In genomic region chr10:3825244-3825643, GRCh38 we compare ENCODE assay signal across 12 cellular contexts. TPM values are rescaled to one million over a fixed set of nuclear protein-coding genes. Genes with fewer than 3 reads are reported as not detected.
DNase-seq lines count a peak whose midpoint lies in the region; ATAC-seq, FAIRE-seq and TF ChIP-seq lines count a peak whose summit lies in the region.
"Had no signal": no experiment of that assay in that cellular context is flagged by ENCODE, and none has a peak within 500 bp of the region (broad histone marks: within the 10 kb centered on the region; RNA-seq: fewer than 3 reads in every experiment).

No MANE protein-coding gene starts in this region.

- TF ChIP-seq CTCF in body of pancreas (IDR thresholded peaks at IDR 0.05) = no peak
- no peak for TF ChIP-seq CTCF in keratinocyte (optimal IDR thresholded peaks at IDR 0.05 in 1 of 3, IDR thresholded peaks at IDR 0.05 in 1 of 3, conservative IDR thresholded peaks at IDR 0.05 in 1 of 3; ENCODE audit: extremely low read depth in 1 of 3, insufficient read depth in 2 of 3, low read length in 3 of 3)
- TF ChIP-seq CTCF in upper lobe of right lung (IDR thresholded peaks at IDR 0.05) = no peak
- no peak for TF ChIP-seq CTCF in ascending aorta (IDR thresholded peaks at IDR 0.05)

- no peaks in the 10 kb centered on the region for H3K36me3 ChIP-seq in body of pancreas (replicated peaks in 1 of 2; ENCODE audit: insufficient read depth in 1 of 2, low read depth in 2 of 2)
- no peaks in the 10 kb centered on the region for H3K36me3 ChIP-seq in keratinocyte (ENCODE audit: control insufficient read depth in 2 of 2, extremely low read depth in 1 of 2, insufficient read depth in 2 of 2, low read length in 2 of 2)
- H3K36me3 ChIP-seq in upper lobe of right lung = no peaks in the 10 kb centered on the region
- H3K36me3 ChIP-seq in ascending aorta = no peaks in the 10 kb centered on the region

- no peaks in the 10 kb centered on the region for H3K9me1 ChIP-seq in keratinocyte (ENCODE audit: control insufficient read depth, extremely low read depth, insufficient read depth, low read length)

- DNase-seq in Right ventricle myocardium superior = no peak
- DNase-seq in cardiac septum (ENCODE audit: low spot score) = no peak
- DNase-seq in body of pancreas = peak in 2 of 4 donors; percentile 30 to 52
- no peak for DNase-seq in keratinocyte (ENCODE audit: low read depth, low spot score)
- no peak for DNase-seq in upper lobe of right lung
- DNase-seq in ascending aorta (ENCODE audit: low spot score in 2 of 2) = no peak
- DNase-seq in cerebellar cortex (ENCODE audit: low spot score) = no peak
- DNase-seq: AML-193, cerebellar nuclear complex, naive B cell, NCI-H446 had no signal

- H3K79me2 ChIP-seq in keratinocyte (ENCODE audit: control insufficient read depth, insufficient read depth, low read length) = no peaks in the 10 kb centered on the region

- H2AFZ ChIP-seq in keratinocyte (ENCODE audit: control insufficient read depth, low read length) = no peak overlapping the region

- peak; percentile 23 for FAIRE-seq in keratinocyte (lab: Jason Lieb, UNC)

- no peak overlapping the region for H3K4me2 ChIP-seq in keratinocyte (ENCODE audit: control insufficient read depth, extremely low read depth, insufficient read depth, low read depth, low read length)

- H3K9me3 ChIP-seq in body of pancreas = no peaks in the 10 kb centered on the region
- H3K9me3 ChIP-seq in keratinocyte (ENCODE audit: control insufficient read depth, low read depth, low read length) = no peaks in the 10 kb centered on the region
- H3K9me3 ChIP-seq in upper lobe of right lung = no peaks in the 10 kb centered on the region
- no peaks in the 10 kb centered on the region for H3K9me3 ChIP-seq in ascending aorta

- H3K9ac ChIP-seq in keratinocyte (ENCODE audit: control insufficient read depth, extremely low read depth, insufficient read depth, low read length) = no peak overlapping the region

- H3K27me3 ChIP-seq in body of pancreas (no peaks in the 10 kb centered on the region), keratinocyte (ENCODE audit: control insufficient read depth, extremely low read depth, insufficient read depth, low read length) (no peaks in the 10 kb centered on the region), upper lobe of right lung (no peaks in the 10 kb centered on the region), ascending aorta (no peaks in the 10 kb centered on the region)

- 48 to 58% methylated on average over 6 of the region's 6 CpGs for whole genome bisulfite sequencing in body of pancreas, 2 donors

- ATAC-seq in Right ventricle myocardium superior (ENCODE audit: poor library complexity) = peak; percentile 36
- peak; percentile 55 for ATAC-seq in body of pancreas
- ATAC-seq in upper lobe of right lung = peak; percentile 67
- ATAC-seq in GM19023 (IDR thresholded peaks at IDR 0.05; ENCODE audit: unreplicated experiment) = no peak

- H3K4me3 ChIP-seq in body of pancreas (no peak overlapping the region), keratinocyte (ENCODE audit: control insufficient read depth in 2 of 3, extremely low read depth in 1 of 3, insufficient read depth in 2 of 3, low read depth in 1 of 3, low read length in 3 of 3) (no peak overlapping the region), upper lobe of right lung (no peak overlapping the region), ascending aorta (no peak overlapping the region)

- no peak overlapping the region for H3K27ac ChIP-seq in body of pancreas
- H3K27ac ChIP-seq in keratinocyte (ENCODE audit: control insufficient read depth, insufficient read depth, low read length) = peak overlapping the region; percentile 51
- H3K27ac ChIP-seq in upper lobe of right lung = no peak overlapping the region
- H3K27ac ChIP-seq in ascending aorta = no peak overlapping the region

- H3K4me1 ChIP-seq in body of pancreas = peaks cover 8% of the 10 kb centered on the region
- peaks cover 18% of the 10 kb centered on the region for H3K4me1 ChIP-seq in keratinocyte (ENCODE audit: control insufficient read depth, extremely low read depth, insufficient read depth, low read length)
- H3K4me1 ChIP-seq in upper lobe of right lung = peaks cover 12% of the 10 kb centered on the region
- peaks cover 0 to 7% of the 10 kb centered on the region in 2 donors for H3K4me1 ChIP-seq in ascending aorta

- no peak for TF ChIP-seq POLR2A in body of pancreas (IDR thresholded peaks at IDR 0.05)

- dilution Hi-C loops in keratinocyte (cut with MboI; ENCODE audit: extremely low pct_ligation_motif_present, low sequenced_read_pairs) = no loop called here

- no peaks in the 10 kb centered on the region for H4K20me1 ChIP-seq in keratinocyte (ENCODE audit: control insufficient read depth, extremely low read depth, insufficient read depth, low read length)

- intact Hi-C loops in Right ventricle myocardium superior (cut with DNase I) = no loop called here
- intact Hi-C loops in cardiac septum (cut with DNase I) = no loop called here
- intact Hi-C loops in body of pancreas (cut with DNase I) = no loop called here
- intact Hi-C loops in upper lobe of right lung (cut with DNase I) = no loop called here
- intact Hi-C loops in ascending aorta (cut with DNase I) = no loop called here

RNA-seq across cellular contexts. Expression of gene KLF6, which starts 40.2 kb away (rescaled TPM):
- total RNA-seq in Right ventricle myocardium superior (60.2 TPM), cardiac septum (83.1 TPM), body of pancreas (100 to 1,000 TPM in 1 of 2 donors, 10 to 100 TPM in 1; 92.1 to 294 TPM), upper lobe of right lung (247 TPM), ascending aorta (144 TPM)
- polyA plus RNA-seq in keratinocyte = 174 to 250 TPM (median 213 TPM) in 3 replicates
- polyA plus RNA-seq in keratinocyte (2011; ENCODE audit: low read depth) = 159 TPM
- polyA plus RNA-seq in keratinocyte (2011; cell fraction: cytosol; rRNA removed) = 111 and 137 TPM in 2 replicates
- polyA plus RNA-seq in keratinocyte (2011; cell fraction: nucleus; rRNA removed) = 564 and 626 TPM in 2 replicates
- 148 and 270 TPM in 2 replicates for polyA plus RNA-seq in keratinocyte (2012; ENCODE audit: low replicate concordance)
- polyA minus RNA-seq in keratinocyte = 425 to 516 TPM (median 456 TPM) in 3 replicates
- polyA minus RNA-seq in keratinocyte (2011; cell fraction: cytosol; rRNA and poly(A)+ RNA removed) = 131 TPM
- polyA minus RNA-seq in keratinocyte (2011; cell fraction: nucleus; rRNA and poly(A)+ RNA removed) = 587 and 853 TPM in 2 replicates
